In the genomic region with DNA sequence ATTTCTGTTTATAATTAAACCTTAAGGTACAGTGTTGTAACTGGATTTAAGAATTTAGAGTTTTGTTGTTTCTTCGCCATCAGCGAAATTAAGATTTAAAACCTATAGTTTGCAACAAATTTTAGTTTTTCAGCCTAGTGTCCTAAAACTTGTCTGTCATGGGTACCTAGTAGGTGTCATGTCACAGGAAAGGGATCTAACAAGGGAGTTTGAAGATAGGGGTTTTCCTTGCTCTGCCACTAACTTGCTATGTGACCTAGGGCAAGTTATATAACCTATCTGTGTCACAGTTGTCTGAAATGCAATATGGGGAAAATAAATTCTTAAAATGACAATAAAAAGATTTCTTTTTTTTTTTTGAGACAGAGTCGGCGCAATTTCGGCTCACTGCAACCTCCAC, we compare ENCODE assay signal across 16 cellular contexts. TPM values are rescaled to one million over a fixed set of nuclear protein-coding genes. Genes with fewer than 3 reads are reported as not detected.
DNase-seq lines count a peak whose midpoint lies in the region; FAIRE-seq and TF ChIP-seq lines count a peak whose summit lies in the region.
"Had no signal": no experiment of that assay in that cellular context is flagged by ENCODE, and none has a peak within 500 bp of the region (broad histone marks: within the 10 kb centered on the region; RNA-seq: fewer than 3 reads in every experiment).

No MANE protein-coding gene starts in this region.

- H3K36me3 ChIP-seq in astrocyte (ENCODE audit: insufficient read depth, low read length) (no peaks in the 10 kb centered on the region), mesodermal cell (ENCODE audit: control insufficient read depth, insufficient read depth, low read length) (no peaks in the 10 kb centered on the region), stomach (no peaks in the 10 kb centered on the region)
- H3K36me3 ChIP-seq: BE2C had no signal

- H3K27ac Mint-ChIP-seq in HFFc6 (peak overlapping the region; percentile 49; the same call in 1 of the 2 replicates), astrocyte (ENCODE audit: unreplicated experiment) (no peak overlapping the region)

- peaks cover 29% of the 10 kb centered on the region for H3K4me1 ChIP-seq in astrocyte (ENCODE audit: insufficient read depth, low read length)
- H3K4me1 ChIP-seq in mesodermal cell (ENCODE audit: control insufficient read depth, insufficient read depth, low read length, poor library complexity, severe bottlenecking) = peaks cover 22% of the 10 kb centered on the region
- peaks cover 18 to 60% (median 35%) of the 10 kb centered on the region in 4 donors for H3K4me1 ChIP-seq in stomach

- H3K9me3 ChIP-seq in astrocyte (ENCODE audit: insufficient read depth, low read depth, low read length) = no peaks in the 10 kb centered on the region
- H3K9me3 ChIP-seq in mesodermal cell (ENCODE audit: control insufficient read depth, low read length) = peaks cover 11% of the 10 kb centered on the region
- H3K9me3 ChIP-seq in stomach = no peaks in the 10 kb centered on the region
- H3K9me3 ChIP-seq: BE2C had no signal

- H3K4me3 Mint-ChIP-seq in HFFc6 (no peak overlapping the region), astrocyte (ENCODE audit: unreplicated experiment) (no peak overlapping the region)
- H3K4me3 Mint-ChIP-seq: naive B cell had no signal

- H3K4me1 Mint-ChIP-seq in HFFc6 (ENCODE audit: low read depth) (peaks cover 40% of the 10 kb centered on the region), astrocyte (ENCODE audit: low read depth, unreplicated experiment) (peaks cover 38% of the 10 kb centered on the region)

- H3K9me3 Mint-ChIP-seq in HFFc6 (peaks cover 13% of the 10 kb centered on the region), astrocyte (ENCODE audit: unreplicated experiment) (peaks cover 4% of the 10 kb centered on the region)

- no peak for TF ChIP-seq EP300 in stomach (IDR thresholded peaks at IDR 0.05)

- H3K9ac ChIP-seq in astrocyte (ENCODE audit: low read length) = no peak overlapping the region

- H3K4me3 ChIP-seq in astrocyte (ENCODE audit: insufficient read depth, low read depth, low read length) (no peak overlapping the region), mesodermal cell (ENCODE audit: extremely low read depth, insufficient read depth, low read length, poor library complexity, severe bottlenecking) (no peak overlapping the region), stomach (no peak overlapping the region)

- intact Hi-C loops in stomach (cut with DNase I; ENCODE audit: low total_unique reads) = no loop called here

- 88% methylated on average over 2 of the region's 5 CpGs; no CpG with 5 or more reads in 1 of the 2 experiments for WGBS in mesodermal cell (ENCODE audit: insufficient coverage in 2 of 2), 2 experiments
- 92 to 97% (median 94%) methylated on average over 5 of the region's 5 CpGs for WGBS in stomach, 5 donors

- H2AFZ ChIP-seq in astrocyte (ENCODE audit: low read depth, low read length) = no peak overlapping the region

- no peak for FAIRE-seq in astrocyte (lab: Jason Lieb, UNC)
- FAIRE-seq: kidney had no signal

- H3K79me2 ChIP-seq in astrocyte (ENCODE audit: insufficient read depth, low read length) = peaks cover 55% of the 10 kb centered on the region

- DNase-seq in HFFc6 = no peak
- no peak for DNase-seq in astrocyte (ENCODE audit: low read depth)
- DNase-seq in stomach = no peak
- no peak for DNase-seq in DMS53 (lab: John Stamatoyannopoulos, UW)
- DNase-seq in activated CD4-positive, alpha-beta T cell treated with anti-CD3 and anti-CD28 coated beads for 1 hour = no peak
- no peak for DNase-seq in stimulated activated CD4-positive, alpha-beta T cell treated with anti-CD3 and anti-CD28 coated beads, Interleukin-2, amount 100 ng/mL, for 48 hours
- DNase-seq in SIG-M5 (lab: John Stamatoyannopoulos, UW) = no peak
- DNase-seq: activated gamma-delta T cell; BE2C; DND-41; effector CD4-positive, alpha-beta T cell; foreskin melanocyte; kidney; naive B cell; NCI-H187 treated with DMSO at 0.1 percent for 48 hours had no signal

- H3K27me3 ChIP-seq in astrocyte (ENCODE audit: insufficient read depth, low read length) (no peaks in the 10 kb centered on the region), stomach (no peaks in the 10 kb centered on the region)
- H3K27me3 ChIP-seq: BE2C had no signal

- peaks cover 8% of the 10 kb centered on the region for H4K20me1 ChIP-seq in astrocyte (ENCODE audit: insufficient read depth, low read length)

- peaks cover 14% of the 10 kb centered on the region for H3K36me3 Mint-ChIP-seq in HFFc6 (ENCODE audit: low read depth)
- no peaks in the 10 kb centered on the region for H3K36me3 Mint-ChIP-seq in astrocyte (ENCODE audit: low read depth, unreplicated experiment)

- TF ChIP-seq CTCF in HFFc6 (IDR thresholded peaks at IDR 0.05) (no peak), astrocyte (IDR thresholded peaks at IDR 0.05; ENCODE audit: insufficient read depth, low read depth, low read length) (no peak), stomach (IDR thresholded peaks at IDR 0.05) (no peak)

- H3K27me3 Mint-ChIP-seq in HFFc6 (ENCODE audit: insufficient read depth) = no peaks in the 10 kb centered on the region; the same call in 1 of the 2 replicates
- H3K27me3 Mint-ChIP-seq in astrocyte (ENCODE audit: low read depth, unreplicated experiment) = no peaks in the 10 kb centered on the region
- H3K27me3 Mint-ChIP-seq: naive B cell had no signal

- no peak overlapping the region for H3K27ac ChIP-seq in astrocyte (ENCODE audit: low read depth, low read length)
- H3K27ac ChIP-seq in mesodermal cell (ENCODE audit: low read depth, low read length, severe bottlenecking) = peak overlapping the region; percentile 96
- H3K27ac ChIP-seq in stomach = peak overlapping the region in 3 of 5 donors; percentile 70 to 82 (median 81)

- peak overlapping the region; percentile 78 for H3K4me2 ChIP-seq in astrocyte (ENCODE audit: low read length)

- TF ChIP-seq POLR2A in stomach (IDR thresholded peaks at IDR 0.05) = no peak

RNA-seq across cellular contexts. Expression of a gene that starts 9.2 kb away (rescaled TPM):
- 10 to 100 TPM; 56.0 to 63.5 (median 62.8) TPM for total RNA-seq in HFFc6 (2021; fragmentation: NEBNext Ultra II Directional; extraction: Animal tissue kit (Norgen Biotek cat#: 25700))
- total RNA-seq in astrocyte (113 and 117 TPM in 2 replicates), stomach (10 to 100 TPM; 36.2 to 95.9 (median 61.4) TPM)
- 64.2 TPM for polyA plus RNA-seq in mesodermal cell (2013, experiment 1 of 2)
- polyA plus RNA-seq in mesodermal cell (2013, experiment 2 of 2) = 57.6 TPM
- 10 to 100 TPM; 19.0 to 34.2 (median 31.0) TPM for polyA plus RNA-seq in stomach
